ENCODE assay signal across 8 cellular contexts in genomic region chr1:109193653-109194590, GRCh38. TPM values are rescaled to one million over a fixed set of nuclear protein-coding genes. Genes with fewer than 3 reads are reported as not detected.
DNase-seq lines count a peak whose midpoint lies in the region; ATAC-seq and TF ChIP-seq lines count a peak whose summit lies in the region.

No MANE protein-coding gene starts in this region.

- no peaks in the 10 kb centered on the region for H3K9me3 Mint-ChIP-seq in CD8-positive, alpha-beta T cell

- no peak overlapping the region for H3K27ac Mint-ChIP-seq in CD8-positive, alpha-beta T cell

- CTCF ChIA-PET in CD8-positive, alpha-beta T cell (lab: Charles Lee) = interaction anchor here (0.7 to 1.6 kb wide), 6 partner anchors 10 to 205 kb away, joined by 3 to 6 read pairs (median 3); no protein-coding TSS in a partner anchor

- H3K4me3 Mint-ChIP-seq in CD8-positive, alpha-beta T cell = no peak overlapping the region

- peak; percentile 75 for ATAC-seq in CD8-positive, alpha-beta T cell
- ATAC-seq in foreskin keratinocyte = no peak

- intact Hi-C loops in CD8-positive, alpha-beta T cell (cut with DNase I, micrococcal nuclease) = loop anchor here (1.0 to 10.0 kb wide), 2 partner anchors 94 to 369 kb away; no protein-coding TSS in a partner anchor

- POLR2A ChIA-PET in CD8-positive, alpha-beta T cell (lab: Charles Lee) = interaction anchor here (1.2 kb wide), 1 partner anchor 94 kb away, joined by 3 read pairs; no protein-coding TSS in a partner anchor

- H3K4me1 Mint-ChIP-seq in CD8-positive, alpha-beta T cell (ENCODE audit: low read depth) = peaks cover 2% of the 10 kb centered on the region

- no peak overlapping the region for H3K4me3 ChIP-seq in CD8-positive, alpha-beta T cell (ENCODE audit: low read depth, low read length)

- H3K9me3 ChIP-seq in CD8-positive, alpha-beta T cell (ENCODE audit: low read length) = no peaks in the 10 kb centered on the region

- peak; percentile 16 to 63 (median 41) for DNase-seq in CD8-positive, alpha-beta T cell
- DNase-seq in GM20000 (ENCODE audit: low spot score) (peak; percentile 76), NCI-H748 treated with DMSO at 0.1 percent for 48 hours (lab: John Stamatoyannopoulos, UW) (peak; percentile 36), activated T-cell treated with anti-CD3 and anti-CD28 coated beads for 1 hour (ENCODE audit: low read depth) (peak; percentile 41), foreskin keratinocyte (peak in 1 of 2 donors; percentile 22), NCI-H1092 (lab: John Stamatoyannopoulos, UW) (no peak), hippocampal formation (lab: John Stamatoyannopoulos, UW) (no peak)
- peak; percentile 71 for DNase-seq in stimulated activated CD4-positive, alpha-beta T cell treated with anti-CD3 and anti-CD28 coated beads, Interleukin-15, amount 100 ng/mL, for 24 hours

- H3K4me1 ChIP-seq in CD8-positive, alpha-beta T cell (ENCODE audit: insufficient read depth, low read length) = peaks cover under 1% of the 10 kb centered on the region
- H3K4me1 ChIP-seq in foreskin keratinocyte = peaks cover 16% of the 10 kb centered on the region

- H3K36me3 Mint-ChIP-seq in CD8-positive, alpha-beta T cell = peaks cover 9% of the 10 kb centered on the region

- no peak overlapping the region for H3K27ac ChIP-seq in CD8-positive, alpha-beta T cell (ENCODE audit: low read depth, low read length)
- H3K27ac ChIP-seq in foreskin keratinocyte = no peak overlapping the region

- TF ChIP-seq CTCF in CD8-positive, alpha-beta T cell (IDR thresholded peaks at IDR 0.05) = peak; percentile 59
- peak; percentile 69 for TF ChIP-seq CTCF in GM20000 (IDR thresholded peaks at IDR 0.05; ENCODE audit: extremely low read depth, missing control alignments)
- peak; percentile 75 for TF ChIP-seq CTCF in foreskin keratinocyte (conservative IDR thresholded peaks at IDR 0.05)

- no peaks in the 10 kb centered on the region for H3K36me3 ChIP-seq in CD8-positive, alpha-beta T cell (ENCODE audit: insufficient read depth, low read length)

- H3K27me3 ChIP-seq in CD8-positive, alpha-beta T cell (ENCODE audit: insufficient read depth, low read length) = no peaks in the 10 kb centered on the region
- no peaks in the 10 kb centered on the region for H3K27me3 ChIP-seq in foreskin keratinocyte

- H3K27me3 Mint-ChIP-seq in CD8-positive, alpha-beta T cell (ENCODE audit: low read depth) = no peaks in the 10 kb centered on the region

RNA-seq across cellular contexts. Expression of gene SARS1, which starts 19.8 kb away (rescaled TPM):
- total RNA-seq in CD8-positive, alpha-beta T cell = 100 to 1,000 TPM; 113 to 118 TPM
- 225 and 279 TPM in 2 replicates for total RNA-seq in foreskin keratinocyte
- 189 and 238 TPM in 2 replicates for polyA plus RNA-seq in foreskin keratinocyte

RNA-seq across cellular contexts. Expression of gene CELSR2, which starts 55.4 kb away (rescaled TPM):
- 1 to 10 TPM; 3.8 TPM for total RNA-seq in CD8-positive, alpha-beta T cell
- 14.1 and 16.0 TPM in 2 replicates for total RNA-seq in foreskin keratinocyte
- 7.9 and 8.1 TPM in 2 replicates for polyA plus RNA-seq in foreskin keratinocyte

Comparison
In these comparisons a context has a peak if more than half of its experiments do, and no peak if none do; other contexts are left out.
1. DNase-seq: peak in CD8-positive, alpha-beta T cell (7 of 7), GM20000 (single experiment), NCI-H748 treated with DMSO at 0.1 percent for 48 hours (single experiment), activated T-cell treated with anti-CD3 and anti-CD28 coated beads for 1 hour (single experiment) and stimulated activated CD4-positive, alpha-beta T cell treated with anti-CD3 and anti-CD28 coated beads, Interleukin-15, amount 100 ng/mL, for 24 hours (single experiment); none in NCI-H1092 (single experiment) and hippocampal formation (0 of 2).
2. Peak in every context shown above with its lines, with median percentiles within 50 percentile points of each other: CTCF ChIP-seq.